In the genomic region with DNA sequence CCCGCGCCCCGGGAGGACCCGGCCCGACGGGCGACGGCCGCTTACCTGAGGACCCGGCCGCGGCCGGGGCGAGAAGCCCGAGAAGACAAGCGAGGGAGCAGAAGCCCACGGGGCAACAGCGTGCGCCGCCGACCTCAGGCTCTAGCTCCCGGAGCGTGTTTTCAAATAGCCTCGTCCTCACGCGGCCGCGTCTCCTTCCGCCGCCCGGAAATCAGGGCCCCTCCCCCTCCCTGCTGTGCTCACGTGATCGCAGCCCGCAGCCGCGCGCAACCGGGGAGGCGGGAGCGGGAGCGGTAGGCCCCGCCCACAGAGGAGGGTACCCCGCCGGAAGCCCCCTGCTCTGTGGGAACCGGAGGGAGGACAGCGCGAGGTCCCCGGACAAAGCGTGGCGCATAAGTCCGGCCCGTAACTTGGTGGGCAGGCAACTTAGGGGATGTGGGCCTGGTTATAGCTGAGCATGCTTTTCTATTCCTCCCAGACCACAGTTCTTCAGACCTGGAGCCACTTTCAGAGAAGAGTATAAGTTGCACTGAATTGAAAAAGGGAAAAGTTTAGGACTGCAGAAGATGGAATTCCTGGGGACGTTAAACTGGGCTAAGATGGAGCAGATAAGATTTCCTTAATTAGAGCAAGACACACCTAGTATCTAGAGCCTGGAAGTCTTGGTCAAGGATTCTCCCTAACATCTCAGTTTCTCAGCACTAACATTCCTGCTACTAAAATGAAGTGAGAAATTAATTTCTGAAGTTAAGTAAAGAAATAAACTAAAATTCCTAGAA, we compare ENCODE assay signal across 8 cellular contexts. TPM values are rescaled to one million over a fixed set of nuclear protein-coding genes. Genes with fewer than 3 reads are reported as not detected.
DNase-seq lines count a peak whose midpoint lies in the region; TF ChIP-seq lines count a peak whose summit lies in the region.

A gene (minus strand): TSS at position 216 of the 779 bp plus-strand sequence. CDS start 3,579 bp downstream, outside the sequence.

- peak within 1 kb of the TSS; percentile 74 for H2AFZ ChIP-seq in MM.1S (ENCODE audit: low read length)
- peak within 1 kb of the TSS; percentile 88 for H2AFZ ChIP-seq in neuron (ENCODE audit: low read depth, low read length)

- peak within 1 kb of the TSS; percentile 82 for H3K9ac ChIP-seq in MM.1S (ENCODE audit: low read length)

- in situ Hi-C loops in G401 (cut with HindIII; ENCODE audit: low sequenced_read_pairs): no loop called here

- H3K36me3 ChIP-seq in MM.1S (replicated peaks; ENCODE audit: insufficient read depth, low read length) (0 out of 2 replicates have a peak, but pooled peaks cover 1% of the 10 kb centered on the region), SJCRH30 (no peaks in the 10 kb centered on the region), neuron (ENCODE audit: insufficient read depth, low read length) (peaks cover 12% of the 10 kb centered on the region)

- peaks cover 48% of the 10 kb centered on the region for H3K79me2 ChIP-seq in MM.1S (ENCODE audit: low read length)

- H3K4me1 ChIP-seq in MM.1S (ENCODE audit: low read length) (peaks cover 17% of the 10 kb centered on the region; the same call in 1 of the 2 replicates), SJCRH30 (0 out of 2 replicates have a peak, but pooled peaks cover 2% of the 10 kb centered on the region), neuron (ENCODE audit: insufficient read depth, low read length) (peaks cover 31% of the 10 kb centered on the region)

- peaks cover 11% of the 10 kb centered on the region; the same call in 1 of the 2 replicates for H4K20me1 ChIP-seq in MM.1S (ENCODE audit: insufficient read depth, low read length)

- H3K27me3 ChIP-seq in MM.1S (replicated peaks; ENCODE audit: insufficient read depth, low read length): no peaks in the 10 kb centered on the region
- H3K27me3 ChIP-seq in SJCRH30: no peaks in the 10 kb centered on the region
- H3K27me3 ChIP-seq in neuron (ENCODE audit: insufficient read depth, low read length): no peaks in the 10 kb centered on the region

- H3F3A ChIP-seq in MM.1S (ENCODE audit: insufficient read depth, low read length): no peaks in the 10 kb centered on the region

- H3K4me3 ChIP-seq in MM.1S (ENCODE audit: low read length) (peak within 1 kb of the TSS; percentile 86), SJCRH30 (peak within 1 kb of the TSS; percentile 96), neuron (ENCODE audit: low read length) (peak within 1 kb of the TSS; percentile 87)

- H3K9me3 ChIP-seq in MM.1S (replicated peaks; ENCODE audit: insufficient read depth, low read length) (no peaks in the 10 kb centered on the region), SJCRH30 (replicated peaks) (0 out of 2 replicates have a peak, but pooled peaks cover 3% of the 10 kb centered on the region), neuron (ENCODE audit: low read length) (peaks cover 15% of the 10 kb centered on the region)

- no peaks in the 10 kb centered on the region for H3K9me2 ChIP-seq in MM.1S (replicated peaks; ENCODE audit: insufficient read depth, low read length)

- peak; percentile 81 for DNase-seq in G401 (ENCODE audit: low spot score)
- DNase-seq in HCEC 1CT: peak; percentile 81
- peak; percentile 90 for DNase-seq in MM.1S
- DNase-seq in SJCRH30: peak; percentile 96
- peak; percentile 83 for DNase-seq in activated gamma-delta T cell treated with anti-CD3 and anti-CD28 coated beads, Interleukin-2, amount 50 U/mL, for 16 hours (ENCODE audit: low read depth)
- peak; percentile 77 for DNase-seq in foreskin melanocyte
- DNase-seq in stromal cell of bone marrow (ENCODE audit: low read depth): peak; percentile 66

- TF ChIP-seq CTCF in MM.1S (IDR thresholded peaks at IDR 0.05; ENCODE audit: low read length): no peak

- H3K27ac ChIP-seq in MM.1S (ENCODE audit: low read length) (peak within 1 kb of the TSS; percentile 39; the same call in 1 of the 2 replicates), SJCRH30 (peak within 1 kb of the TSS; percentile 75)

- peak within 1 kb of the TSS; percentile 96 for H3K4me2 ChIP-seq in MM.1S (ENCODE audit: low read depth, low read length)

RNA-seq across cellular contexts. Expression of the gene that starts here (rescaled TPM):
- total RNA-seq in G401 (2014; rRNA removed; shearing (Covaris generic)): 81.3 and 87.3 TPM in 2 replicates
- 92.4 and 101 TPM in 2 replicates for total RNA-seq in SJCRH30 (2014; rRNA removed; shearing (Covaris generic))

Comparison
In these comparisons a context has a peak if more than half of its experiments do, and no peak if none do; other contexts are left out.
1. Peak in every context shown above with its lines: DNase-seq, H3K4me3 ChIP-seq and H3K27ac ChIP-seq.